Comparison of ENCODE assay signal across 8 cellular contexts in genomic region chr5:141811287-141812155, GRCh38.
DNase-seq lines count a peak whose midpoint lies in the region; ATAC-seq, FAIRE-seq and TF ChIP-seq lines count a peak whose summit lies in the region.

No MANE protein-coding gene starts in this region.

- H3K4me3 ChIP-seq in MM.1S (ENCODE audit: low read length) (no peak overlapping the region), small intestine (ENCODE audit: low read depth in 1 of 2, low read length in 2 of 2) (no peak overlapping the region)

- H3K9me3 ChIP-seq in MM.1S (replicated peaks; ENCODE audit: insufficient read depth, low read length): no peaks in the 10 kb centered on the region
- H3K9me3 ChIP-seq in small intestine (ENCODE audit: control insufficient read depth, low read depth): no peaks in the 10 kb centered on the region

- no peaks in the 10 kb centered on the region for H3K79me2 ChIP-seq in MM.1S (ENCODE audit: low read length)

- H4K20me1 ChIP-seq in MM.1S (ENCODE audit: insufficient read depth, low read length): no peaks in the 10 kb centered on the region

- no peaks in the 10 kb centered on the region for H3F3A ChIP-seq in MM.1S (ENCODE audit: insufficient read depth, low read length)

- H3K36me3 ChIP-seq in MM.1S (replicated peaks; ENCODE audit: insufficient read depth, low read length) (no peaks in the 10 kb centered on the region), small intestine (ENCODE audit: control insufficient read depth in 2 of 2, insufficient read depth in 2 of 2, low read length in 2 of 2) (no peaks in the 10 kb centered on the region)

- TF ChIP-seq CTCF in MM.1S (IDR thresholded peaks at IDR 0.05; ENCODE audit: low read length) (peak; percentile 76), foreskin keratinocyte (conservative IDR thresholded peaks at IDR 0.05) (peak; percentile 61)

- H3K27ac ChIP-seq in MM.1S (ENCODE audit: low read length) (no peak overlapping the region), foreskin keratinocyte (no peak overlapping the region), small intestine (ENCODE audit: low read depth in 1 of 2, low read length in 1 of 2) (no peak overlapping the region)

- no peaks in the 10 kb centered on the region for H3K4me1 ChIP-seq in MM.1S (ENCODE audit: low read length)
- H3K4me1 ChIP-seq in foreskin keratinocyte: no peaks in the 10 kb centered on the region
- H3K4me1 ChIP-seq in small intestine (ENCODE audit: control insufficient read depth in 2 of 2, insufficient read depth in 1 of 2, low read depth in 1 of 2, low read length in 1 of 2): no peaks in the 10 kb centered on the region

- no peak overlapping the region for H3K9ac ChIP-seq in MM.1S (ENCODE audit: low read length)

- H2AFZ ChIP-seq in MM.1S (ENCODE audit: low read length): no peak overlapping the region

- H3K4me2 ChIP-seq in MM.1S (ENCODE audit: low read depth, low read length): no peak overlapping the region

- peak; percentile 20 for DNase-seq in CD1c-positive myeloid dendritic cell (ENCODE audit: extremely low spot score)
- DNase-seq in GM19238 (ENCODE audit: insufficient read length, low spot score): peak; percentile 58
- peak; percentile 12 for DNase-seq in MM.1S
- DNase-seq in activated T-cell treated with anti-CD3 and anti-CD28 coated beads for 48 hours (ENCODE audit: low read depth): peak; percentile 21
- no peak for DNase-seq in foreskin keratinocyte
- peak; percentile 27 for DNase-seq in small intestine
- no peak for DNase-seq in GDM1 (lab: John Stamatoyannopoulos, UW)
- no peak for DNase-seq in NCI-H774 (lab: John Stamatoyannopoulos, UW)

- H3K27me3 ChIP-seq in MM.1S (replicated peaks; ENCODE audit: insufficient read depth, low read length): no peaks in the 10 kb centered on the region
- H3K27me3 ChIP-seq in foreskin keratinocyte: peaks cover 56% of the 10 kb centered on the region
- peaks cover 0 to 6% of the 10 kb centered on the region in 2 donors for H3K27me3 ChIP-seq in small intestine (ENCODE audit: control insufficient read depth in 2 of 2, insufficient read depth in 2 of 2, low read length in 2 of 2)

- ATAC-seq in foreskin keratinocyte: peak; percentile 60

- 22 to 36% (median 26%) methylated on average over 29 of the region's 29 CpGs for WGBS in small intestine, 3 donors

- no peak for FAIRE-seq in small intestine (lab: Jason Lieb, UNC)

- H3K9me2 ChIP-seq in MM.1S (replicated peaks; ENCODE audit: insufficient read depth, low read length): no peaks in the 10 kb centered on the region

Comparison
In these comparisons a context has a peak if more than half of its experiments do, and no peak if none do; other contexts are left out.
1. DNase-seq: peak in CD1c-positive myeloid dendritic cell (single experiment), GM19238 (single experiment), MM.1S (single experiment), activated T-cell treated with anti-CD3 and anti-CD28 coated beads for 48 hours (single experiment) and small intestine (single experiment); none in foreskin keratinocyte (0 of 2), GDM1 (single experiment) and NCI-H774 (single experiment).